9 cellular contexts compared by ENCODE assay signal in genomic region chr12:53966385-53967133, GRCh38. TPM values are rescaled to one million over a fixed set of nuclear protein-coding genes. Genes with fewer than 3 reads are reported as not detected.
A peak's percentile ranks its signal among the peaks of the same experiment; 100 is the strongest.
DNase-seq lines count a peak whose midpoint lies in the region; ATAC-seq and TF ChIP-seq lines count a peak whose summit lies in the region.
"Had no signal": no experiment of that assay in that cellular context is flagged by ENCODE, and none has a peak within 500 bp of the region (broad histone marks: within the 10 kb centered on the region; RNA-seq: fewer than 3 reads in every experiment).

No MANE protein-coding gene starts in this region.

- H3K18ac ChIP-seq in neuronal stem cell (ENCODE audit: low read length), result no peak overlapping the region

- no peak overlapping the region for H2BK12ac ChIP-seq in neuronal stem cell (ENCODE audit: low read length)

- no peak overlapping the region for H3K4ac ChIP-seq in neuronal stem cell (ENCODE audit: low read length)

- no peak overlapping the region for H2AFZ ChIP-seq in neuronal stem cell (ENCODE audit: low read length)
- H2AFZ ChIP-seq: GM23248 had no signal

- H3K36me3 ChIP-seq in CD8-positive, alpha-beta T cell (ENCODE audit: insufficient read depth, low read length), result no peaks in the 10 kb centered on the region
- no peaks in the 10 kb centered on the region for H3K36me3 ChIP-seq in neuronal stem cell (replicated peaks in 1 of 2; ENCODE audit: control insufficient read depth in 2 of 2, insufficient read depth in 2 of 2, low read length in 2 of 2)

- H3K27me3 Mint-ChIP-seq in CD8-positive, alpha-beta T cell (ENCODE audit: low read depth), result peaks cover 94% of the 10 kb centered on the region
- H3K27me3 Mint-ChIP-seq in T-helper 17 cell, result peaks cover 91% of the 10 kb centered on the region

- H4K8ac ChIP-seq in neuronal stem cell (ENCODE audit: low read depth, low read length), result no peak overlapping the region

- H3K27ac Mint-ChIP-seq in CD8-positive, alpha-beta T cell, result no peak overlapping the region
- H3K27ac Mint-ChIP-seq in T-helper 17 cell, result no peak overlapping the region

- POLR2A ChIA-PET in CD8-positive, alpha-beta T cell (lab: Charles Lee), result interaction anchor here (0.6 to 1.4 kb wide), 2 partner anchors 11 to 13 kb away, joined by 3 read pairs; no protein-coding TSS in a partner anchor

- no peak overlapping the region for H2BK120ac ChIP-seq in neuronal stem cell (ENCODE audit: low read depth, low read length)

- no peak overlapping the region for H3K9ac ChIP-seq in neuronal stem cell (ENCODE audit: low read depth, low read length, poor library complexity)
- H3K9ac ChIP-seq: GM23248 had no signal

- no CpG with 5 or more reads among the region's 36 CpGs for WGBS in neuronal stem cell (ENCODE audit: extremely low coverage in 2 of 2, insufficient read length in 2 of 2, insufficient replicate concordance in 1 of 2), 2 donors

- no peaks in the 10 kb centered on the region for H3K79me1 ChIP-seq in neuronal stem cell (ENCODE audit: low read depth, low read length)

- peaks cover 27% of the 10 kb centered on the region for H3K4me1 ChIP-seq in CD8-positive, alpha-beta T cell (ENCODE audit: insufficient read depth, low read length)
- no peaks in the 10 kb centered on the region for H3K4me1 ChIP-seq in neuronal stem cell (ENCODE audit: control insufficient read depth in 2 of 2, insufficient read depth in 1 of 2, low read depth in 1 of 2, low read length in 2 of 2)

- peak overlapping the region; percentile 6 for H3K23ac ChIP-seq in neuronal stem cell (ENCODE audit: low read depth, low read length, poor library complexity)

- H2AK5ac ChIP-seq in neuronal stem cell (ENCODE audit: low read depth, low read length), result no peak overlapping the region

- no peak overlapping the region for H4K91ac ChIP-seq in neuronal stem cell (ENCODE audit: low read depth, low read length, poor library complexity)

- H3K4me1 Mint-ChIP-seq in CD8-positive, alpha-beta T cell (ENCODE audit: low read depth), result peaks cover 33% of the 10 kb centered on the region
- peaks cover 23% of the 10 kb centered on the region for H3K4me1 Mint-ChIP-seq in T-helper 17 cell

- peaks cover 83% of the 10 kb centered on the region for H3K27me3 ChIP-seq in CD8-positive, alpha-beta T cell (ENCODE audit: insufficient read depth, low read length)
- H3K27me3 ChIP-seq in neuronal stem cell (ENCODE audit: control insufficient read depth in 3 of 3, insufficient read depth in 3 of 3, low read depth in 1 of 3, low read length in 3 of 3), result peaks cover 65 to 100% (median 99%) of the 10 kb centered on the region in 3 experiments

- intact Hi-C loops in CD8-positive, alpha-beta T cell (cut with DNase I, micrococcal nuclease), result no loop called here

- CTCF ChIA-PET in CD8-positive, alpha-beta T cell (lab: Charles Lee), result no interaction called here

- no peaks in the 10 kb centered on the region for H3K36me3 Mint-ChIP-seq in CD8-positive, alpha-beta T cell
- H3K36me3 Mint-ChIP-seq in T-helper 17 cell (ENCODE audit: low read depth), result peaks cover 15% of the 10 kb centered on the region

- no peak for DNase-seq in CD8-positive, alpha-beta T cell
- DNase-seq in T-helper 17 cell, result no peak
- DNase-seq in neuronal stem cell (ENCODE audit: low spot score), result no peak
- DNase-seq in HuH-7.5 (ENCODE audit: low spot score), result no peak
- DNase-seq: DMS153, GM23248 had no signal

- H3K9me3 Mint-ChIP-seq in CD8-positive, alpha-beta T cell, result no peaks in the 10 kb centered on the region

- no peak overlapping the region for H2BK15ac ChIP-seq in neuronal stem cell (ENCODE audit: low read length)

- no peak overlapping the region for H2BK5ac ChIP-seq in neuronal stem cell (ENCODE audit: low read length)

- ATAC-seq in CD8-positive, alpha-beta T cell, result no peak
- ATAC-seq in T-helper 17 cell (no peak), GM18870 (IDR thresholded peaks at IDR 0.05; ENCODE audit: unreplicated experiment) (no peak), HG03521 (IDR thresholded peaks at IDR 0.05; ENCODE audit: unreplicated experiment) (no peak)

- no peak overlapping the region for H3K4me2 ChIP-seq in neuronal stem cell (ENCODE audit: insufficient read depth, low read length, poor library complexity, severe bottlenecking)

- peak overlapping the region; percentile 5 for H3K4me3 Mint-ChIP-seq in CD8-positive, alpha-beta T cell
- peak overlapping the region; percentile 74 for H3K4me3 Mint-ChIP-seq in T-helper 17 cell

- H3K27ac ChIP-seq in CD8-positive, alpha-beta T cell (ENCODE audit: low read depth, low read length), result no peak overlapping the region
- no peak overlapping the region for H3K27ac ChIP-seq in neuronal stem cell (replicated peaks; ENCODE audit: low read length)
- H3K27ac ChIP-seq: GM23248 had no signal

- H3K14ac ChIP-seq in neuronal stem cell (ENCODE audit: low read length), result no peak overlapping the region

- no peaks in the 10 kb centered on the region for H3K9me3 ChIP-seq in CD8-positive, alpha-beta T cell (ENCODE audit: low read length)
- H3K9me3 ChIP-seq in T-helper 17 cell (ENCODE audit: control insufficient read depth, low read length, poor library complexity, severe bottlenecking) (no peaks in the 10 kb centered on the region), neuronal stem cell (replicated peaks in 1 of 2; ENCODE audit: control insufficient read depth in 2 of 2, insufficient read depth in 1 of 2, low read depth in 1 of 2, low read length in 2 of 2) (peaks cover 0 to 5% of the 10 kb centered on the region in 2 donors)

- no peak for TF ChIP-seq CTCF in CD8-positive, alpha-beta T cell (IDR thresholded peaks at IDR 0.05)

- no peak overlapping the region for H3K4me3 ChIP-seq in CD8-positive, alpha-beta T cell (ENCODE audit: low read depth, low read length)
- no peak overlapping the region for H3K4me3 ChIP-seq in neuronal stem cell (ENCODE audit: low read length in 2 of 2)
- H3K4me3 ChIP-seq: GM23248, skin epidermis had no signal

RNA-seq across cellular contexts. Expression of gene HOXC11, which starts 6.4 kb away (rescaled TPM):
- not detected for total RNA-seq in CD8-positive, alpha-beta T cell
- total RNA-seq in T-helper 17 cell, result not detected
- not detected for polyA plus RNA-seq in neuronal stem cell (2013, experiment 1 of 2)
- not detected for polyA plus RNA-seq in neuronal stem cell (2013, experiment 2 of 2)
- total RNA-seq: GM23248 had no signal
- polyA plus RNA-seq: GM23248 had no signal

RNA-seq across cellular contexts. Expression of gene HOTAIR, which starts 8.2 kb away (rescaled TPM):
- not detected for total RNA-seq in CD8-positive, alpha-beta T cell
- total RNA-seq in T-helper 17 cell, result not detected
- not detected for polyA plus RNA-seq in neuronal stem cell (2013, experiment 1 of 2)
- not detected for polyA plus RNA-seq in neuronal stem cell (2013, experiment 2 of 2)
- total RNA-seq: GM23248 had no signal
- polyA plus RNA-seq: GM23248 had no signal

RNA-seq across cellular contexts. Expression of gene HOXC12, which starts 11.9 kb away (rescaled TPM):
- not detected for total RNA-seq in CD8-positive, alpha-beta T cell
- not detected for total RNA-seq in T-helper 17 cell
- polyA plus RNA-seq in neuronal stem cell (2013, experiment 1 of 2), result not detected
- polyA plus RNA-seq in neuronal stem cell (2013, experiment 2 of 2), result not detected
- total RNA-seq: GM23248 had no signal
- polyA plus RNA-seq: GM23248 had no signal

RNA-seq across cellular contexts. Expression of gene HOXC10, which starts 18.4 kb away (rescaled TPM):
- total RNA-seq in CD8-positive, alpha-beta T cell, result not detected
- total RNA-seq in T-helper 17 cell, result not detected
- not detected for polyA plus RNA-seq in neuronal stem cell (2013, experiment 1 of 2)
- polyA plus RNA-seq in neuronal stem cell (2013, experiment 2 of 2), result not detected
- total RNA-seq: GM23248 had no signal
- polyA plus RNA-seq: GM23248 had no signal

RNA-seq across cellular contexts. Expression of gene HOXC13, which starts 27.9 kb away (rescaled TPM):
- total RNA-seq in CD8-positive, alpha-beta T cell, result not detected
- total RNA-seq in T-helper 17 cell, result not detected
- polyA plus RNA-seq in neuronal stem cell (2013, experiment 1 of 2), result not detected
- polyA plus RNA-seq in neuronal stem cell (2013, experiment 2 of 2), result 0.01 TPM
- total RNA-seq: GM23248 had no signal
- polyA plus RNA-seq: GM23248 had no signal
